In the genomic region with DNA sequence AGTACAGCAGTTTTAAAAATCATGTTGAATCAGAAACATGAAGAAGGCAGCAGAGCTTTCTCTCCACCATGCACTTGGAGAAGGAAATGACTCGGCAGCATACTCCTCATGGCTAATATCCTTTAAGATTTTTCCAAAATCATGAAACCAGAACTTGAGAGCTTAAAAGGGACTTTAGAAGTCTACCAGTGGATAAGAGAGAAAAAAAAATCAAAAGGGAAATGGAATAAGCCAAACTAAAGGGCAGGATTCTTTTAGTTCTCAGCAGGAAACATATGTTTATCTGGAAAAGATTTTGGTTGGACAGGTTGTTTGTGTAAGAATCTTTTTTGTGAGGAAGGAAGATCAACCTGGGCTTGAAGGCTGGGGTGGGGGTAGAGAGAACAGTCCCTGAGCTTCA, we compare ENCODE assay signal across 16 cellular contexts.
DNase-seq lines count a peak whose midpoint lies in the region; ATAC-seq and TF ChIP-seq lines count a peak whose summit lies in the region.
"Had no signal": no experiment of that assay in that cellular context is flagged by ENCODE, and none has a peak within 500 bp of the region (broad histone marks: within the 10 kb centered on the region; RNA-seq: fewer than 3 reads in every experiment).

No MANE protein-coding gene starts in this region.

- H3K9me3 ChIP-seq in PC-3 (ENCODE audit: low read length) (no peaks in the 10 kb centered on the region), endocrine pancreas (ENCODE audit: control insufficient read depth, low read length) (no peaks in the 10 kb centered on the region), smooth muscle cell (replicated peaks; ENCODE audit: low read depth) (no peaks in the 10 kb centered on the region)
- H3K9me3 ChIP-seq: BE2C, mucosa of descending colon, prostate gland had no signal

- intact Hi-C loops in PC-3 (cut with micrococcal nuclease) = no loop called here

- CTCF ChIA-PET in PC-3 (lab: Charles Lee) = interaction anchor here (0.7 kb wide), 1 partner anchor 141 kb away, joined by 9 read pairs; no protein-coding TSS in a partner anchor

- no peak for TF ChIP-seq POLR2A in erythroblast (IDR thresholded peaks at IDR 0.05; ENCODE audit: low read length)

- no peak overlapping the region for H3K9ac ChIP-seq in PC-3 (ENCODE audit: low read length)
- H3K9ac ChIP-seq in endocrine pancreas (ENCODE audit: control insufficient read depth, insufficient read depth, low read length) = no peak overlapping the region
- H3K9ac ChIP-seq in smooth muscle cell (ENCODE audit: low read depth) = no peak overlapping the region

- TF ChIP-seq CTCF in PC-3 (conservative IDR thresholded peaks at IDR 0.05; ENCODE audit: low read depth, low read length) (no peak), smooth muscle cell (IDR thresholded peaks at IDR 0.05; ENCODE audit: borderline replicate concordance, insufficient read depth, poor library complexity, severe bottlenecking) (no peak)

- no TSS peak for BruUV-seq in PC-3 (replicated peaks; lab: Mats Ljungman, UMichigan)

- no peaks in the 10 kb centered on the region for H3F3A ChIP-seq in PC-3 (ENCODE audit: low read length, unreplicated experiment)
- H3F3A ChIP-seq in smooth muscle cell (ENCODE audit: low read depth) = no peaks in the 10 kb centered on the region

- no peak for DNase-seq in activated T-cell treated with anti-CD3 and anti-CD28 coated beads, Interleukin-2, amount 50 U/mL, for 24 hours
- no peak for DNase-seq in activated T-cell treated with anti-CD3 and anti-CD28 coated beads, Interleukin-2, amount 50 U/mL, for 48 hours
- DNase-seq in PC-3 = peak; percentile 22
- DNase-seq in smooth muscle cell (lab: John Stamatoyannopoulos, UW; ENCODE audit: unreplicated experiment) = no peak
- no peak for DNase-seq in erythroblast (lab: John Stamatoyannopoulos, UW)
- DNase-seq in stimulated activated CD4-positive, alpha-beta T cell treated with anti-CD3 and anti-CD28 coated beads, Interleukin-4, amount 100 ng/mL, for 24 hours = no peak
- DNase-seq in islet precursor cell = no peak
- DNase-seq: BE2C; central memory CD4-positive, alpha-beta T cell; GDM1; mucosa of descending colon; NCI-H187 treated with DMSO at 0.1 percent for 48 hours; NCI-H82 had no signal

- POLR2A ChIA-PET in PC-3 (lab: Charles Lee; ENCODE audit: unreplicated experiment) = no interaction called here

- 28% methylated on average over 1 of the region's 1 CpG for WGBS in smooth muscle cell (ENCODE audit: low lambda C conversion rate)

- H3K4me3 Mint-ChIP-seq in activated T-cell treated with anti-CD3 and anti-CD28 coated beads, Interleukin-2, amount 50 U/mL, for 24 hours = peak overlapping the region; percentile 32

- H3K4me1 Mint-ChIP-seq in activated T-cell treated with anti-CD3 and anti-CD28 coated beads, Interleukin-2, amount 50 U/mL, for 24 hours (ENCODE audit: low read depth) = peaks cover 93% of the 10 kb centered on the region

- H3K4me2 ChIP-seq in PC-3 (ENCODE audit: low read length) (peak overlapping the region; percentile 2; the same call in 1 of the 2 replicates), smooth muscle cell (no peak overlapping the region)

- H3K36me3 Mint-ChIP-seq in activated T-cell treated with anti-CD3 and anti-CD28 coated beads, Interleukin-2, amount 50 U/mL, for 24 hours (ENCODE audit: low read depth) = peaks cover 36% of the 10 kb centered on the region

- no peaks in the 10 kb centered on the region for H3K9me2 ChIP-seq in PC-3 (replicated peaks; ENCODE audit: low read length)

- H3K27ac Mint-ChIP-seq in activated T-cell treated with anti-CD3 and anti-CD28 coated beads, Interleukin-2, amount 50 U/mL, for 24 hours = peak overlapping the region; percentile 86

- no peaks in the 10 kb centered on the region for H3K36me3 ChIP-seq in PC-3 (ENCODE audit: low read depth, low read length)
- H3K36me3 ChIP-seq in endocrine pancreas (ENCODE audit: control insufficient read depth, insufficient read depth, low read length) = no peaks in the 10 kb centered on the region
- H3K36me3 ChIP-seq in smooth muscle cell (ENCODE audit: low read depth) = no peaks in the 10 kb centered on the region
- H3K36me3 ChIP-seq: BE2C, prostate gland had no signal

- peak; percentile 26; the same call in 1 of the 2 replicates for ATAC-seq in PC-3
- ATAC-seq: mucosa of descending colon, Right ventricle myocardium inferior had no signal

- H3K79me2 ChIP-seq in PC-3 (ENCODE audit: low read length) (no peaks in the 10 kb centered on the region), smooth muscle cell (ENCODE audit: low read depth) (no peaks in the 10 kb centered on the region)

- H3K27ac ChIP-seq in PC-3 (ENCODE audit: low read length) = 0 out of 2 replicates have a peak overlapping the region, but pooled peaks have one; percentile 0
- H3K27ac ChIP-seq in smooth muscle cell (ENCODE audit: low read depth) = no peak overlapping the region

- peaks cover 2% of the 10 kb centered on the region for H3K9me3 Mint-ChIP-seq in activated T-cell treated with anti-CD3 and anti-CD28 coated beads, Interleukin-2, amount 50 U/mL, for 24 hours

- no peak overlapping the region for H3K4me3 ChIP-seq in PC-3 (ENCODE audit: low read length)
- peak overlapping the region; percentile 30 for H3K4me3 ChIP-seq in endocrine pancreas (ENCODE audit: control insufficient read depth, insufficient read depth, low read length)
- no peak overlapping the region for H3K4me3 ChIP-seq in smooth muscle cell
- H3K4me3 ChIP-seq: mucosa of descending colon, prostate gland had no signal

- H3K27me3 Mint-ChIP-seq in activated T-cell treated with anti-CD3 and anti-CD28 coated beads, Interleukin-2, amount 50 U/mL, for 24 hours = no peaks in the 10 kb centered on the region

- peaks cover 23% of the 10 kb centered on the region for H3K4me1 ChIP-seq in PC-3 (ENCODE audit: insufficient read depth, low read length)
- H3K4me1 ChIP-seq in endocrine pancreas (ENCODE audit: control insufficient read depth, insufficient read depth, low read length) = peaks cover 24% of the 10 kb centered on the region
- H3K4me1 ChIP-seq in smooth muscle cell (ENCODE audit: low read depth) = peaks cover under 1% of the 10 kb centered on the region
- H3K4me1 ChIP-seq: BE2C, prostate gland had no signal

- H3K27me3 ChIP-seq in PC-3 (ENCODE audit: low read length) = no peaks in the 10 kb centered on the region
- H3K27me3 ChIP-seq in endocrine pancreas (ENCODE audit: control insufficient read depth, insufficient read depth, low read length) = no peaks in the 10 kb centered on the region
- no peaks in the 10 kb centered on the region for H3K27me3 ChIP-seq in smooth muscle cell (ENCODE audit: low read depth)

- peak overlapping the region; percentile 22 for H2AFZ ChIP-seq in PC-3 (ENCODE audit: low read length)
- peak overlapping the region; percentile 12 for H2AFZ ChIP-seq in smooth muscle cell (ENCODE audit: low read depth)

- no peaks in the 10 kb centered on the region for H4K20me1 ChIP-seq in PC-3 (ENCODE audit: low read length)
- no peaks in the 10 kb centered on the region for H4K20me1 ChIP-seq in smooth muscle cell (ENCODE audit: low read depth)
